11 cellular contexts compared by ENCODE assay signal in genomic region chr7:150515248-150515647, GRCh38. TPM values are rescaled to one million over a fixed set of nuclear protein-coding genes. Genes with fewer than 3 reads are reported as not detected.
A peak's percentile ranks its signal among the peaks of the same experiment; 100 is the strongest.
DNase-seq lines count a peak whose midpoint lies in the region; ATAC-seq and TF ChIP-seq lines count a peak whose summit lies in the region.
"Had no signal": no experiment of that assay in that cellular context is flagged by ENCODE, and none has a peak within 500 bp of the region (broad histone marks: within the 10 kb centered on the region; RNA-seq: fewer than 3 reads in every experiment).

No MANE protein-coding gene starts in this region.

- H3K4me1 ChIP-seq in CD8-positive, alpha-beta T cell (ENCODE audit: insufficient read depth, low read length) = peaks cover 40% of the 10 kb centered on the region

- H3K36me3 ChIP-seq in CD8-positive, alpha-beta T cell (ENCODE audit: insufficient read depth, low read length) = peaks cover 10% of the 10 kb centered on the region

- H3K36me3 Mint-ChIP-seq in CD8-positive, alpha-beta T cell = peaks cover 55% of the 10 kb centered on the region
- H3K36me3 Mint-ChIP-seq in activated naive CD8-positive, alpha-beta T cell treated with anti-CD3 and anti-CD28 coated beads, Interleukin-2, amount 10 ng/mL, durations not matched to agents 7 days and 5 days = peaks cover 42% of the 10 kb centered on the region
- H3K36me3 Mint-ChIP-seq in natural killer cell = peaks cover 49% of the 10 kb centered on the region

- H3K9me3 ChIP-seq in CD8-positive, alpha-beta T cell (ENCODE audit: low read length) = no peaks in the 10 kb centered on the region

- intact Hi-C loops in CD8-positive, alpha-beta T cell (cut with DNase I, micrococcal nuclease) = loop anchor here (2.0 to 5.0 kb wide), 6 partner anchors 34 to 242 kb away; partner anchors contain the start of genes GIMAP4 (in 1 of the 2), GIMAP5 (in 1 of the 2) and GIMAP8 (in 1 of the 2)
- intact Hi-C loops in natural killer cell (cut with micrococcal nuclease) = loop anchor here (2.0 to 5.0 kb wide), 6 partner anchors 34 to 240 kb away; partner anchors contain the start of genes GIMAP2, GIMAP4 and GIMAP8

- peaks cover 48% of the 10 kb centered on the region for H3K4me1 Mint-ChIP-seq in CD8-positive, alpha-beta T cell (ENCODE audit: low read depth)
- H3K4me1 Mint-ChIP-seq in activated naive CD8-positive, alpha-beta T cell treated with anti-CD3 and anti-CD28 coated beads, Interleukin-2, amount 10 ng/mL, durations not matched to agents 7 days and 5 days = peaks cover 40% of the 10 kb centered on the region
- H3K4me1 Mint-ChIP-seq in natural killer cell = peaks cover 58 to 65% of the 10 kb centered on the region in 2 donors

- H3K4me3 ChIP-seq in CD8-positive, alpha-beta T cell (ENCODE audit: low read depth, low read length) = peak overlapping the region; percentile 63

- no peaks in the 10 kb centered on the region for H3K27me3 Mint-ChIP-seq in CD8-positive, alpha-beta T cell (ENCODE audit: low read depth)
- H3K27me3 Mint-ChIP-seq in activated naive CD8-positive, alpha-beta T cell treated with anti-CD3 and anti-CD28 coated beads, Interleukin-2, amount 10 ng/mL, durations not matched to agents 7 days and 5 days = no peaks in the 10 kb centered on the region
- H3K27me3 Mint-ChIP-seq in natural killer cell (ENCODE audit: low read depth in 2 of 2) = no peaks in the 10 kb centered on the region

- ATAC-seq in CD8-positive, alpha-beta T cell = peak; percentile 14
- ATAC-seq in GM21390 (IDR thresholded peaks at IDR 0.05; ENCODE audit: unreplicated experiment) (peak; percentile 19), natural killer cell (peak in 1 of 3 donors; percentile 16), HG03039 (IDR thresholded peaks at IDR 0.05; ENCODE audit: unreplicated experiment) (no peak), HG03135 (IDR thresholded peaks at IDR 0.05; ENCODE audit: unreplicated experiment) (no peak)
- peak; percentile 2 for ATAC-seq in activated naive CD8-positive, alpha-beta T cell treated with anti-CD3 and anti-CD28 coated beads, Interleukin-2, amount 10 ng/mL, durations not matched to agents 7 days and 5 days (ENCODE audit: low read depth)

- H3K27ac ChIP-seq in CD8-positive, alpha-beta T cell (ENCODE audit: low read depth, low read length) = peak overlapping the region; percentile 69
- H3K27ac ChIP-seq: epithelial cell of prostate had no signal

- CTCF ChIA-PET in CD8-positive, alpha-beta T cell (lab: Charles Lee) = interaction anchor here (0.8 to 12.1 kb wide), 18 partner anchors 8 to 242 kb away, joined by 3 to 192 read pairs (median 5); partner anchors contain the start of genes GIMAP4, GIMAP5 and GIMAP8
- CTCF ChIA-PET in GM10248 (lab: Yijun Ruan, JAX) = interaction anchor here (1.0 to 2.0 kb wide), 6 partner anchors 10 to 240 kb away, joined by 3 to 6 read pairs (median 4); no protein-coding TSS in a partner anchor

- peak in 2 of 7 experiments; percentile 28 to 63 for DNase-seq in CD8-positive, alpha-beta T cell
- no peak for DNase-seq in activated naive CD8-positive, alpha-beta T cell treated with anti-CD3 and anti-CD28 coated beads, Interleukin-2, amount 10 ng/mL, durations not matched to agents 7 days and 5 days
- no peak for DNase-seq in natural killer cell
- no peak for DNase-seq in GM10248 (ENCODE audit: extremely low spot score)
- no peak for DNase-seq in effector CD4-positive, alpha-beta T cell
- DNase-seq: OCI-M1 had no signal

- no peaks in the 10 kb centered on the region for H3K27me3 ChIP-seq in CD8-positive, alpha-beta T cell (ENCODE audit: insufficient read depth, low read length)

- H3K9me3 Mint-ChIP-seq in CD8-positive, alpha-beta T cell = peaks cover 11% of the 10 kb centered on the region
- peaks cover 6% of the 10 kb centered on the region for H3K9me3 Mint-ChIP-seq in activated naive CD8-positive, alpha-beta T cell treated with anti-CD3 and anti-CD28 coated beads, Interleukin-2, amount 10 ng/mL, durations not matched to agents 7 days and 5 days
- H3K9me3 Mint-ChIP-seq in natural killer cell = peaks cover under 1 to 8% of the 10 kb centered on the region in 2 donors

- POLR2A ChIA-PET in CD8-positive, alpha-beta T cell (lab: Charles Lee) = interaction anchor here (0.5 to 22.3 kb wide), 31 partner anchors 9 to 244 kb away, joined by 3 to 483 read pairs (median 8); partner anchors contain the start of genes GIMAP1, GIMAP2, GIMAP4 and GIMAP5
- POLR2A ChIA-PET in activated naive CD8-positive, alpha-beta T cell treated with anti-CD3 and anti-CD28 coated beads, Interleukin-2, amount 10 ng/mL, durations not matched to agents 7 days and 5 days (lab: Charles Lee) = interaction anchor here (0.8 to 8.1 kb wide), 24 partner anchors 8 to 240 kb away, joined by 3 to 212 read pairs (median 8); partner anchors contain the start of genes GIMAP1, GIMAP2, GIMAP4 and GIMAP6
- POLR2A ChIA-PET in GM10248 (lab: Yijun Ruan, JAX) = no interaction called here

- no peak for TF ChIP-seq CTCF in CD8-positive, alpha-beta T cell (IDR thresholded peaks at IDR 0.05)
- no peak for TF ChIP-seq CTCF in natural killer cell (IDR thresholded peaks at IDR 0.05)
- no peak for TF ChIP-seq CTCF in GM10248 (IDR thresholded peaks at IDR 0.05; ENCODE audit: control extremely low read depth, extremely low read depth, low read depth, missing control alignments)

- peak overlapping the region; percentile 99 for H3K27ac Mint-ChIP-seq in CD8-positive, alpha-beta T cell
- peak overlapping the region; percentile 100 for H3K27ac Mint-ChIP-seq in activated naive CD8-positive, alpha-beta T cell treated with anti-CD3 and anti-CD28 coated beads, Interleukin-2, amount 10 ng/mL, durations not matched to agents 7 days and 5 days
- H3K27ac Mint-ChIP-seq in natural killer cell = peak overlapping the region; percentile 96 to 100

- H3K4me3 Mint-ChIP-seq in CD8-positive, alpha-beta T cell = peak overlapping the region; percentile 100
- peak overlapping the region; percentile 100 for H3K4me3 Mint-ChIP-seq in activated naive CD8-positive, alpha-beta T cell treated with anti-CD3 and anti-CD28 coated beads, Interleukin-2, amount 10 ng/mL, durations not matched to agents 7 days and 5 days
- H3K4me3 Mint-ChIP-seq in natural killer cell = peak overlapping the region; percentile 100

RNA-seq across cellular contexts. Expression of gene GIMAP7, which starts 0.6 kb away (rescaled TPM):
- 10 to 100 TPM; 21.2 to 29.7 TPM for total RNA-seq in CD8-positive, alpha-beta T cell
- 100 to 1,000 TPM; 203 to 212 TPM for total RNA-seq in activated naive CD8-positive, alpha-beta T cell treated with anti-CD3 and anti-CD28 coated beads, Interleukin-2, amount 10 ng/mL, durations not matched to agents 7 days and 5 days
- total RNA-seq in natural killer cell = 100 to 1,000 TPM in 1 of 3 donors, 10 to 100 TPM in 2; 66.3 to 100 (median 67.6) TPM
- total RNA-seq: myocyte had no signal

RNA-seq across cellular contexts. Expression of gene GIMAP4, which starts 51.9 kb away (rescaled TPM):
- 10 to 100 TPM; 11.8 to 13.8 TPM for total RNA-seq in CD8-positive, alpha-beta T cell
- 100 to 1,000 TPM; 285 to 288 TPM for total RNA-seq in activated naive CD8-positive, alpha-beta T cell treated with anti-CD3 and anti-CD28 coated beads, Interleukin-2, amount 10 ng/mL, durations not matched to agents 7 days and 5 days
- total RNA-seq in natural killer cell = 100 to 1,000 TPM; 105 to 215 (median 124) TPM
- total RNA-seq: myocyte had no signal

Comparison
In these comparisons a context has a peak if more than half of its experiments do, and no peak if none do; other contexts are left out.
1. ATAC-seq: peak in CD8-positive, alpha-beta T cell (single experiment), GM21390 (single experiment) and activated naive CD8-positive, alpha-beta T cell treated with anti-CD3 and anti-CD28 coated beads, Interleukin-2, amount 10 ng/mL, durations not matched to agents 7 days and 5 days (single experiment); none in HG03039 (single experiment) and HG03135 (single experiment).
2. RNA of gene GIMAP4, which starts 51.9 kb away (total RNA-seq): 285 to 288 TPM in activated naive CD8-positive, alpha-beta T cell treated with anti-CD3 and anti-CD28 coated beads, Interleukin-2, amount 10 ng/mL, durations not matched to agents 7 days and 5 days and 105 to 215 TPM in natural killer cell; 11.8 to 13.8 TPM in CD8-positive, alpha-beta T cell; every median in the first group is over 4 times any median in the second.
3. Peak in every context shown above with its lines, with median percentiles within 50 percentile points of each other: H3K27ac Mint-ChIP-seq and H3K4me3 Mint-ChIP-seq.